ENCODE assay signal across 1 cellular context in the genomic region with DNA sequence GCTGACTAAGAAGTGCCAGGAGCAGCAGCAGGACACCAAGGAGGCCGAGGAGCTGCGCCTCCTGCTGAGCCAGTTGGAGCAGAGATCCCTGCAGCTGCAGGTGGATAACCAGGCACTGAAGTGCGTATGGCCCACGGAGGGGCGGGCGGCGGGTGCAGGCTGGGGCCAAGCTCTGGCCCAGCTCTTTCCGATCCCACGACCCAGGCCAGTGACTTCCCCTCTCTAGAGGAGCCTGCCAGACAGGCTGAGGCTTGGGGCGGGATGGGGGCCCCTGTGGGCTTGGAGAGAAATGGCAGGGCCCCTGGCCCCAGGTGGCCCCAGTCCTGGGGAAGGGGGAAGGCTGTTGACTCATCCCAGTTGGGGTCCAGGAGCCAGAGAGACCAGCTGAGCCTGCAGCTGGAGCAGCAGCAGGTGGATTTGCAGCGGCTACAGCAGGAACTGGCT.
TF ChIP-seq lines count a peak whose summit lies in the region.

No MANE protein-coding gene starts in this region.

TF ChIP-seq in HEK293, 187 proteins besides CTCF, POLR2A, EP300 and RAD21 (continued from another document):
- TF ChIP-seq PRDM2 (tag by site-specific recombination; IDR thresholded peaks at IDR 0.05; ENCODE audit: borderline replicate concordance): no peak
- TF ChIP-seq ZNF837 (tag by site-specific recombination; IDR thresholded peaks at IDR 0.05): no peak
- TF ChIP-seq ZNF23 (tag by site-specific recombination; IDR thresholded peaks at IDR 0.05; ENCODE audit: borderline replicate concordance): no peak
- no peak for TF ChIP-seq ZNF777 (tag by site-specific recombination; IDR thresholded peaks at IDR 0.05; ENCODE audit: borderline replicate concordance)
- no peak for TF ChIP-seq KLF8 (tag by site-specific recombination; IDR thresholded peaks at IDR 0.05)
- TF ChIP-seq, protein P1, sequence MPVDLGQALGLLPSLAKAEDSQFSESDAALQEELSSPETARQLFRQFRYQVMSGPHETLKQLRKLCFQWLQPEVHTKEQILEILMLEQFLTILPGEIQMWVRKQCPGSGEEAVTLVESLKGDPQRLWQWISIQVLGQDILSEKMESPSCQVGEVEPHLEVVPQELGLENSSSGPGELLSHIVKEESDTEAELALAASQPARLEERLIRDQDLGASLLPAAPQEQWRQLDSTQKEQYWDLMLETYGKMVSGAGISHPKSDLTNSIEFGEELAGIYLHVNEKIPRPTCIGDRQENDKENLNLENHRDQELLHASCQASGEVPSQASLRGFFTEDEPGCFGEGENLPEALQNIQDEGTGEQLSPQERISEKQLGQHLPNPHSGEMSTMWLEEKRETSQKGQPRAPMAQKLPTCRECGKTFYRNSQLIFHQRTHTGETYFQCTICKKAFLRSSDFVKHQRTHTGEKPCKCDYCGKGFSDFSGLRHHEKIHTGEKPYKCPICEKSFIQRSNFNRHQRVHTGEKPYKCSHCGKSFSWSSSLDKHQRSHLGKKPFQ (tag by site-specific recombination; IDR thresholded peaks at IDR 0.05): no peak
- TF ChIP-seq ZIC2 (tag by site-specific recombination; IDR thresholded peaks at IDR 0.05): peak; percentile 89
- no peak for TF ChIP-seq ZNF146 (tag by site-specific recombination; IDR thresholded peaks at IDR 0.05)
- TF ChIP-seq ZFP37 (tag by site-specific recombination; IDR thresholded peaks at IDR 0.05): no peak
- TF ChIP-seq GLIS1 (tag by site-specific recombination; IDR thresholded peaks at IDR 0.05): peak; percentile 67
- TF ChIP-seq ZNF664 (tag by site-specific recombination; IDR thresholded peaks at IDR 0.05): no peak
TF ChIP-seq in HEK293: peak in this region for 5.
